Comparison of ENCODE assay signal across 1 cellular context in the genomic region with DNA sequence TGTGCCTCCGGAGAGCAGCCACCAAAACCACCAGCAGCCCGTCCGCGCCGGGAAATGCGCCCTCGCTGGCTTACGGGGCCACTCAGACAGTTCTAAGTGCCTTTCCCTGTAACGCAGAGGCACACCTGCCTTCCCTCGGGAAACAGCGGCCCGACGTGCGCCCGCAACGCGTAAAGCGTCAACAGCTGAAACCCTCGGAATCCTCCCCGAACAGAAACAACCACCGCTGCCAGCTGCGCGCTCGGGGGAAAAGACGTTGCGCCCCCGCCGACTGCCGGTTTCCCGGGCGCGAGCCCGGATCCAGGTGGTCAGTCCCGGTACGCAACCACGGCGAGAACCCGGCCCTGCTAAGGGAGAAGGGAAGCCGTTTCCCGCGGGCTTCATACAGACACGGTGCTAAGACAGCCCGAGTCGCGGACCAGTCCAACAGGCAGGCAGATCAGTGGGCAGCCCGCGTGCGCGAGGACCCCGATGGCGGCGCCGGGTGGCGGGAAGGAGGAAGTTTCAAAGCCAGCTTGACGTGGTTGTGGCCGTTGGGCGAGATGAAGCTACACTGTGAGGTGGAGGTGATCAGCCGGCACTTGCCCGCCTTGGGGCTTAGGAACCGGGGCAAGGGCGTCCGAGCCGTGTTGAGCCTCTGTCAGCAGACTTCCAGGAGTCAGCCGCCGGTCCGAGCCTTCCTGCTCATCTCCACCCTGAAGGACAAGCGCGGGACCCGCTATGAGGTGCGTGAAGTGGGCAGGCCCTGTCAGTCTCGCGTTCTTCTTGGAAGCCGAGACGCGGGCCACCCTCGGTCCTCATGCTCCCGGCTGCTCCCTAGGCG.
TF ChIP-seq lines count a peak whose summit lies in the region.

A gene with protein sequence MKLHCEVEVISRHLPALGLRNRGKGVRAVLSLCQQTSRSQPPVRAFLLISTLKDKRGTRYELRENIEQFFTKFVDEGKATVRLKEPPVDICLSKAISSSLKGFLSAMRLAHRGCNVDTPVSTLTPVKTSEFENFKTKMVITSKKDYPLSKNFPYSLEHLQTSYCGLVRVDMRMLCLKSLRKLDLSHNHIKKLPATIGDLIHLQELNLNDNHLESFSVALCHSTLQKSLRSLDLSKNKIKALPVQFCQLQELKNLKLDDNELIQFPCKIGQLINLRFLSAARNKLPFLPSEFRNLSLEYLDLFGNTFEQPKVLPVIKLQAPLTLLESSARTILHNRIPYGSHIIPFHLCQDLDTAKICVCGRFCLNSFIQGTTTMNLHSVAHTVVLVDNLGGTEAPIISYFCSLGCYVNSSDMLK (plus strand): TSS at position 462 of the 823 bp plus-strand sequence. CDS start 81 bp downstream, at position 543.

TF ChIP-seq in HepG2, 621 proteins besides CTCF, POLR2A, EP300 and RAD21 (continued from another document and continues in another):
- TF ChIP-seq, protein P1, sequence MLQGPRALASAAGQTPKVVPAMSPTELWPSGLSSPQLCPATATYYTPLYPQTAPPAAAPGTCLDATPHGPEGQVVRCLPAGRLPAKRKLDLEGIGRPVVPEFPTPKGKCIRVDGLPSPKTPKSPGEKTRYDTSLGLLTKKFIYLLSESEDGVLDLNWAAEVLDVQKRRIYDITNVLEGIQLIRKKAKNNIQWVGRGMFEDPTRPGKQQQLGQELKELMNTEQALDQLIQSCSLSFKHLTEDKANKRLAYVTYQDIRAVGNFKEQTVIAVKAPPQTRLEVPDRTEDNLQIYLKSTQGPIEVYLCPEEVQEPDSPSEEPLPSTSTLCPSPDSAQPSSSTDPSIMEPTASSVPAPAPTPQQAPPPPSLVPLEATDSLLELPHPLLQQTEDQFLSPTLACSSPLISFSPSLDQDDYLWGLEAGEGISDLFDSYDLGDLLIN (CRISPR knock-in tag; IDR thresholded peaks at IDR 0.05; ENCODE audit: borderline replicate concordance): no peak; the same call in 1 of the 2 replicates
- TF ChIP-seq ZNF883 (CRISPR knock-in tag; IDR thresholded peaks at IDR 0.05; ENCODE audit: not compliant biosample characterization): peak; percentile 42
- TF ChIP-seq ZFP37 (CRISPR knock-in tag; IDR thresholded peaks at IDR 0.05; ENCODE audit: borderline replicate concordance): peak; percentile 63; the same call in 1 of the 2 replicates
- peak; percentile 72; the same call in 1 of the 2 replicates for TF ChIP-seq ARHGAP35 (CRISPR knock-in tag; IDR thresholded peaks at IDR 0.05; ENCODE audit: borderline replicate concordance)
- peak; percentile 66; the same call in 1 of the 2 replicates for TF ChIP-seq ZBTB26 (CRISPR knock-in tag; IDR thresholded peaks at IDR 0.05; ENCODE audit: borderline replicate concordance)
- TF ChIP-seq, protein P2, sequence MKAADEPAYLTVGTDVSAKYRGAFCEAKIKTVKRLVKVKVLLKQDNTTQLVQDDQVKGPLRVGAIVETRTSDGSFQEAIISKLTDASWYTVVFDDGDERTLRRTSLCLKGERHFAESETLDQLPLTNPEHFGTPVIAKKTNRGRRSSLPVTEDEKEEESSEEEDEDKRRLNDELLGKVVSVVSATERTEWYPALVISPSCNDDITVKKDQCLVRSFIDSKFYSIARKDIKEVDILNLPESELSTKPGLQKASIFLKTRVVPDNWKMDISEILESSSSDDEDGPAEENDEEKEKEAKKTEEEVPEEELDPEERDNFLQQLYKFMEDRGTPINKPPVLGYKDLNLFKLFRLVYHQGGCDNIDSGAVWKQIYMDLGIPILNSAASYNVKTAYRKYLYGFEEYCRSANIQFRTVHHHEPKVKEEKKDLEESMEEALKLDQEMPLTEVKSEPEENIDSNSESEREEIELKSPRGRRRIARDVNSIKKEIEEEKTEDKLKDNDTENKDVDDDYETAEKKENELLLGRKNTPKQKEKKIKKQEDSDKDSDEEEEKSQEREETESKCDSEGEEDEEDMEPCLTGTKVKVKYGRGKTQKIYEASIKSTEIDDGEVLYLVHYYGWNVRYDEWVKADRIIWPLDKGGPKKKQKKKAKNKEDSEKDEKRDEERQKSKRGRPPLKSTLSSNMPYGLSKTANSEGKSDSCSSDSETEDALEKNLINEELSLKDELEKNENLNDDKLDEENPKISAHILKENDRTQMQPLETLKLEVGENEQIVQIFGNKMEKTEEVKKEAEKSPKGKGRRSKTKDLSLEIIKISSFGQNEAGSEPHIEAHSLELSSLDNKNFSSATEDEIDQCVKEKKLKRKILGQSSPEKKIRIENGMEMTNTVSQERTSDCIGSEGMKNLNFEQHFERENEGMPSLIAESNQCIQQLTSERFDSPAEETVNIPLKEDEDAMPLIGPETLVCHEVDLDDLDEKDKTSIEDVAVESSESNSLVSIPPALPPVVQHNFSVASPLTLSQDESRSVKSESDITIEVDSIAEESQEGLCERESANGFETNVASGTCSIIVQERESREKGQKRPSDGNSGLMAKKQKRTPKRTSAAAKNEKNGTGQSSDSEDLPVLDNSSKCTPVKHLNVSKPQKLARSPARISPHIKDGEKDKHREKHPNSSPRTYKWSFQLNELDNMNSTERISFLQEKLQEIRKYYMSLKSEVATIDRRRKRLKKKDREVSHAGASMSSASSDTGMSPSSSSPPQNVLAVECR (CRISPR knock-in tag; IDR thresholded peaks at IDR 0.05; ENCODE audit: borderline replicate concordance): peak; percentile 98
- TF ChIP-seq TEAD3 (CRISPR knock-in tag; optimal IDR thresholded peaks at IDR 0.05; ENCODE audit: borderline replicate concordance): peak; percentile 68
- no peak for TF ChIP-seq ZNF3 (CRISPR knock-in tag; IDR thresholded peaks at IDR 0.05)
- TF ChIP-seq TGIF2 (CRISPR knock-in tag; IDR thresholded peaks at IDR 0.05): peak; percentile 67; the same call in 1 of the 2 replicates
- peak; percentile 63; the same call in 1 of the 2 replicates for TF ChIP-seq MTA1 (CRISPR knock-in tag; IDR thresholded peaks at IDR 0.05; ENCODE audit: borderline replicate concordance)
- TF ChIP-seq FOXA3 (CRISPR knock-in tag; IDR thresholded peaks at IDR 0.05): no peak
- peak; percentile 35 for TF ChIP-seq PAXIP1 (CRISPR knock-in tag; conservative IDR thresholded peaks at IDR 0.05)
- peak; percentile 96 for TF ChIP-seq UBTF (CRISPR knock-in tag; IDR thresholded peaks at IDR 0.05)
- TF ChIP-seq, protein P3, sequence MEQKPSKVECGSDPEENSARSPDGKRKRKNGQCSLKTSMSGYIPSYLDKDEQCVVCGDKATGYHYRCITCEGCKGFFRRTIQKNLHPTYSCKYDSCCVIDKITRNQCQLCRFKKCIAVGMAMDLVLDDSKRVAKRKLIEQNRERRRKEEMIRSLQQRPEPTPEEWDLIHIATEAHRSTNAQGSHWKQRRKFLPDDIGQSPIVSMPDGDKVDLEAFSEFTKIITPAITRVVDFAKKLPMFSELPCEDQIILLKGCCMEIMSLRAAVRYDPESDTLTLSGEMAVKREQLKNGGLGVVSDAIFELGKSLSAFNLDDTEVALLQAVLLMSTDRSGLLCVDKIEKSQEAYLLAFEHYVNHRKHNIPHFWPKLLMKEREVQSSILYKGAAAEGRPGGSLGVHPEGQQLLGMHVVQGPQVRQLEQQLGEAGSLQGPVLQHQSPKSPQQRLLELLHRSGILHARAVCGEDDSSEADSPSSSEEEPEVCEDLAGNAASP (CRISPR knock-in tag; IDR thresholded peaks at IDR 0.05; ENCODE audit: borderline replicate concordance): no peak
- no peak; the same call in 1 of the 2 replicates for TF ChIP-seq HMG20B (CRISPR knock-in tag; conservative IDR thresholded peaks at IDR 0.05)
- peak; percentile 93 for TF ChIP-seq MYPOP (CRISPR knock-in tag; IDR thresholded peaks at IDR 0.05)
- TF ChIP-seq ZNF460 (CRISPR knock-in tag; IDR thresholded peaks at IDR 0.05; ENCODE audit: borderline replicate concordance): peak; percentile 70; the same call in 1 of the 2 replicates
- peak; percentile 87 for TF ChIP-seq RBFOX2 (IDR thresholded peaks at IDR 0.05; ENCODE audit: low read depth, low read length)
- TF ChIP-seq ZBTB49 (CRISPR knock-in tag; IDR thresholded peaks at IDR 0.05; ENCODE audit: borderline replicate concordance): no peak
- peak; percentile 25; the same call in 1 of the 2 replicates for TF ChIP-seq FOXK2 (IDR thresholded peaks at IDR 0.05)
- no peak for TF ChIP-seq CC2D1A (CRISPR knock-in tag; IDR thresholded peaks at IDR 0.05)
- TF ChIP-seq ZNF296 (CRISPR knock-in tag; conservative IDR thresholded peaks at IDR 0.05): peak; percentile 54; the same call in 1 of the 2 replicates
- TF ChIP-seq RXRB (CRISPR knock-in tag; IDR thresholded peaks at IDR 0.05; ENCODE audit: borderline replicate concordance): 0 out of 2 replicates have a peak, but pooled peaks have one; percentile 38
- TF ChIP-seq ZNF672 (CRISPR knock-in tag; IDR thresholded peaks at IDR 0.05): 0 out of 2 replicates have a peak, but pooled peaks have one; percentile 39
- no peak for TF ChIP-seq FOXA1 (IDR thresholded peaks at IDR 0.05)
- TF ChIP-seq FOXA1 (CRISPR knock-in tag; IDR thresholded peaks at IDR 0.05): peak; percentile 36
- peak; percentile 76; the same call in 1 of the 2 replicates for TF ChIP-seq ZNF879 (CRISPR knock-in tag; IDR thresholded peaks at IDR 0.05)
- TF ChIP-seq POLR2AphosphoS5 (IDR thresholded peaks at IDR 0.05; ENCODE audit: low read depth, low read length): peak; percentile 60
- TF ChIP-seq HNRNPUL1 (IDR thresholded peaks at IDR 0.05; ENCODE audit: low read depth, low read length): no peak
- 0 out of 2 replicates have a peak, but pooled peaks have one; percentile 22 for TF ChIP-seq KLF6 (CRISPR knock-in tag; IDR thresholded peaks at IDR 0.05)
- TF ChIP-seq SPEN (CRISPR knock-in tag; IDR thresholded peaks at IDR 0.05; ENCODE audit: low read depth): peak; percentile 59
- peak; percentile 79; the same call in 1 of the 2 replicates for TF ChIP-seq CBX5 (CRISPR knock-in tag; IDR thresholded peaks at IDR 0.05; ENCODE audit: borderline replicate concordance)
- no peak for TF ChIP-seq HMG20A (CRISPR knock-in tag; IDR thresholded peaks at IDR 0.05; ENCODE audit: borderline replicate concordance)
- TF ChIP-seq ZNF335 (CRISPR knock-in tag; IDR thresholded peaks at IDR 0.05): peak; percentile 100
